Comparison of ENCODE assay signal across 26 cellular contexts in genomic region chr9:111648066-111648465, GRCh38. TPM values are rescaled to one million over a fixed set of nuclear protein-coding genes. Genes with fewer than 3 reads are reported as not detected.
DNase-seq lines count a peak whose midpoint lies in the region; ATAC-seq and TF ChIP-seq lines count a peak whose summit lies in the region.
"Had no signal": no experiment of that assay in that cellular context is flagged by ENCODE, and none has a peak within 500 bp of the region (broad histone marks: within the 10 kb centered on the region; RNA-seq: fewer than 3 reads in every experiment).

No MANE protein-coding gene starts in this region.

- ATAC-seq in activated naive CD8-positive, alpha-beta T cell treated with anti-CD3 and anti-CD28 coated beads, Interleukin-2, amount 50 U/mL, for 24 hours: no peak
- ATAC-seq in GM19455 (IDR thresholded peaks at IDR 0.05; ENCODE audit: unreplicated experiment): no peak
- no peak for ATAC-seq in psoas muscle
- ATAC-seq: activated CD8-positive, alpha-beta memory T cell treated with anti-CD3 and anti-CD28 coated beads, Interleukin-2, amount 10 ng/mL, durations not matched to agents 7 days and 5 days; gastroesophageal sphincter; stimulated activated memory B cell treated with anti-CD40 and anti-IgM and Interleukin-4, amounts not matched to agents 10 μg/mL and 1 μg/mL and 100 μg/mL, for 72 hours had no signal

- no peaks in the 10 kb centered on the region for H3K27me3 Mint-ChIP-seq in HFFc6 (ENCODE audit: insufficient read depth)
- no peaks in the 10 kb centered on the region for H3K27me3 Mint-ChIP-seq in activated naive CD8-positive, alpha-beta T cell treated with anti-CD3 and anti-CD28 coated beads, Interleukin-2, amount 50 U/mL, for 24 hours
- H3K27me3 Mint-ChIP-seq: activated CD8-positive, alpha-beta memory T cell treated with anti-CD3 and anti-CD28 coated beads, Interleukin-2, amount 10 ng/mL, durations not matched to agents 7 days and 5 days; IgD-negative memory B cell; stimulated activated memory B cell treated with anti-CD40 and anti-IgM and Interleukin-4, amounts not matched to agents 10 μg/mL and 1 μg/mL and 100 μg/mL, for 72 hours; type B pancreatic cell had no signal

- WGBS in psoas muscle, 3 donors: 79 to 82% (median 79%) methylated on average over 4 of the region's 4 CpGs

- no peak for TF ChIP-seq CTCF in HFFc6 (IDR thresholded peaks at IDR 0.05)
- no peak for TF ChIP-seq CTCF in choroid plexus epithelial cell (conservative IDR thresholded peaks at IDR 0.05; ENCODE audit: low read depth, low read length)
- TF ChIP-seq CTCF in psoas muscle (IDR thresholded peaks at IDR 0.05): no peak

- H3K27ac Mint-ChIP-seq in HFFc6: peak overlapping the region; percentile 9; the same call in 1 of the 2 replicates
- no peak overlapping the region for H3K27ac Mint-ChIP-seq in activated naive CD8-positive, alpha-beta T cell treated with anti-CD3 and anti-CD28 coated beads, Interleukin-2, amount 50 U/mL, for 24 hours
- H3K27ac Mint-ChIP-seq: activated CD8-positive, alpha-beta memory T cell treated with anti-CD3 and anti-CD28 coated beads, Interleukin-2, amount 10 ng/mL, durations not matched to agents 7 days and 5 days; IgD-negative memory B cell; nephron; stimulated activated memory B cell treated with anti-CD40 and anti-IgM and Interleukin-4, amounts not matched to agents 10 μg/mL and 1 μg/mL and 100 μg/mL, for 72 hours; T-helper 1 cell treated with Interleukin-12 subunit alpha and Interleukin-12 subunit beta and Interleukin-4 antibody, amounts not matched to agents 30 μg/mL and 1 μg/mL, for 36 hours; type B pancreatic cell had no signal

- no peaks in the 10 kb centered on the region for H3K9me3 Mint-ChIP-seq in HFFc6
- H3K9me3 Mint-ChIP-seq in activated naive CD8-positive, alpha-beta T cell treated with anti-CD3 and anti-CD28 coated beads, Interleukin-2, amount 50 U/mL, for 24 hours: no peaks in the 10 kb centered on the region
- H3K9me3 Mint-ChIP-seq: IgD-negative memory B cell; nephron; stimulated activated memory B cell treated with anti-CD40 and anti-IgM and Interleukin-4, amounts not matched to agents 10 μg/mL and 1 μg/mL and 100 μg/mL, for 72 hours; T-helper 1 cell treated with Interleukin-12 subunit alpha and Interleukin-12 subunit beta and Interleukin-4 antibody, amounts not matched to agents 30 μg/mL and 1 μg/mL, for 36 hours; type B pancreatic cell had no signal

- H3K4me1 ChIP-seq in subcutaneous abdominal adipose tissue (ENCODE audit: control insufficient read depth in 5 of 5, insufficient read depth in 5 of 5, low read length in 5 of 5) (peaks cover 0 to 5% (median 0%) of the 10 kb centered on the region in 5 donors), psoas muscle (no peaks in the 10 kb centered on the region)
- H3K4me1 ChIP-seq: BLaER1, gastroesophageal sphincter had no signal

- H3K27ac ChIP-seq in subcutaneous abdominal adipose tissue (ENCODE audit: low read depth, low read length) (peak overlapping the region; percentile 60), psoas muscle (no peak overlapping the region)
- H3K27ac ChIP-seq: BLaER1, gastroesophageal sphincter, hepatocyte had no signal

- H3K9ac ChIP-seq in subcutaneous abdominal adipose tissue (ENCODE audit: low read length in 5 of 5): peak overlapping the region in 1 of 5 donors; percentile 29
- H3K9ac ChIP-seq: BLaER1, SK-N-SH had no signal

- H3K9me3 ChIP-seq in subcutaneous abdominal adipose tissue (ENCODE audit: control insufficient read depth in 5 of 5, low read length in 5 of 5) (no peaks in the 10 kb centered on the region), psoas muscle (no peaks in the 10 kb centered on the region)
- H3K9me3 ChIP-seq: BLaER1, gastroesophageal sphincter, SK-N-SH had no signal

- peaks cover 26% of the 10 kb centered on the region for H3K36me3 Mint-ChIP-seq in HFFc6 (ENCODE audit: low read depth)
- H3K36me3 Mint-ChIP-seq in activated naive CD8-positive, alpha-beta T cell treated with anti-CD3 and anti-CD28 coated beads, Interleukin-2, amount 50 U/mL, for 24 hours (ENCODE audit: low read depth): peaks cover 57% of the 10 kb centered on the region

- H3K4me3 Mint-ChIP-seq in HFFc6: no peak overlapping the region
- no peak overlapping the region for H3K4me3 Mint-ChIP-seq in activated naive CD8-positive, alpha-beta T cell treated with anti-CD3 and anti-CD28 coated beads, Interleukin-2, amount 50 U/mL, for 24 hours
- H3K4me3 Mint-ChIP-seq: activated CD8-positive, alpha-beta memory T cell treated with anti-CD3 and anti-CD28 coated beads, Interleukin-2, amount 10 ng/mL, durations not matched to agents 7 days and 5 days; IgD-negative memory B cell; nephron; stimulated activated memory B cell treated with anti-CD40 and anti-IgM and Interleukin-4, amounts not matched to agents 10 μg/mL and 1 μg/mL and 100 μg/mL, for 72 hours; T-helper 1 cell treated with Interleukin-12 subunit alpha and Interleukin-12 subunit beta and Interleukin-4 antibody, amounts not matched to agents 30 μg/mL and 1 μg/mL, for 36 hours; type B pancreatic cell had no signal

- H3K4me1 Mint-ChIP-seq in HFFc6 (ENCODE audit: low read depth): no peaks in the 10 kb centered on the region
- no peaks in the 10 kb centered on the region for H3K4me1 Mint-ChIP-seq in activated naive CD8-positive, alpha-beta T cell treated with anti-CD3 and anti-CD28 coated beads, Interleukin-2, amount 50 U/mL, for 24 hours
- H3K4me1 Mint-ChIP-seq: activated CD8-positive, alpha-beta memory T cell treated with anti-CD3 and anti-CD28 coated beads, Interleukin-2, amount 10 ng/mL, durations not matched to agents 7 days and 5 days; IgD-negative memory B cell; nephron; stimulated activated memory B cell treated with anti-CD40 and anti-IgM and Interleukin-4, amounts not matched to agents 10 μg/mL and 1 μg/mL and 100 μg/mL, for 72 hours had no signal

- intact Hi-C loops in psoas muscle (cut with DNase I): no loop called here

- H3K36me3 ChIP-seq in subcutaneous abdominal adipose tissue (ENCODE audit: control insufficient read depth in 5 of 5, insufficient read depth in 5 of 5, low read length in 5 of 5) (peaks cover 4 to 28% (median 13%) of the 10 kb centered on the region in 5 donors), psoas muscle (ENCODE audit: insufficient read depth in 1 of 2, low read depth in 1 of 2) (peaks cover 8 to 50% of the 10 kb centered on the region in 2 donors)

- H3K4me3 ChIP-seq in choroid plexus epithelial cell (ENCODE audit: low read depth, low read length): no peak overlapping the region
- no peak overlapping the region for H3K4me3 ChIP-seq in subcutaneous abdominal adipose tissue (ENCODE audit: low read depth in 1 of 5, low read length in 5 of 5)
- H3K4me3 ChIP-seq in psoas muscle: no peak overlapping the region
- H3K4me3 ChIP-seq: BLaER1, gastroesophageal sphincter, hepatocyte, skin epidermis had no signal

- no peak for DNase-seq in HFFc6
- DNase-seq in choroid plexus epithelial cell (ENCODE audit: low read depth): peak; percentile 72
- peak; percentile 73 for DNase-seq in foreskin melanocyte
- no peak for DNase-seq in activated CD8-positive, alpha-beta memory T cell treated with anti-CD3 and anti-CD28 coated beads, Interleukin-2, amount 50 U/mL, for 4 hours
- no peak for DNase-seq in activated naive CD8-positive, alpha-beta T cell treated with anti-CD3 and anti-CD28 coated beads, Interleukin-2, amount 50 U/mL, for 24 hours
- DNase-seq in psoas muscle: no peak
- DNase-seq: activated CD4-positive, alpha-beta T cell treated with anti-CD3 and anti-CD28 coated beads, Interleukin-2, amount 50 U/mL, for 4 hours; activated CD8-positive, alpha-beta memory T cell treated with anti-CD3 and anti-CD28 coated beads, Interleukin-2, amount 10 ng/mL, durations not matched to agents 7 days and 5 days; activated naive CD4-positive, alpha-beta T cell treated with Interleukin-2 at 50 U/mL for 16 hours; COR-L47; effector CD8-positive, alpha-beta T cell; NCI-H1048; NCI-H1694 treated with DMSO at 0.1 percent for 48 hours; NCI-H2171; SK-N-SH had no signal

- H3K27me3 ChIP-seq in subcutaneous abdominal adipose tissue (ENCODE audit: control insufficient read depth in 5 of 5, insufficient read depth in 4 of 5, low read length in 5 of 5): no peaks in the 10 kb centered on the region
- H3K27me3 ChIP-seq in psoas muscle (ENCODE audit: insufficient read depth in 3 of 3, low read length in 2 of 3): no peaks in the 10 kb centered on the region
- H3K27me3 ChIP-seq: BLaER1, gastroesophageal sphincter, hepatocyte had no signal

RNA-seq across cellular contexts. Expression of gene GNG10, which starts 13.3 kb away (rescaled TPM):
- total RNA-seq in HFFc6 (2021; fragmentation: NEBNext Ultra II Directional; extraction: Animal tissue kit (Norgen Biotek cat#: 25700)): 10 to 100 TPM; 60.5 to 72.7 (median 66.0) TPM
- total RNA-seq in psoas muscle: 10 to 100 TPM; 12.0 to 22.3 (median 16.4) TPM
- 10 to 100 TPM; 13.7 to 17.3 (median 14.9) TPM for polyA plus RNA-seq in psoas muscle

RNA-seq across cellular contexts. Expression of gene DNAJC25, which starts 16.9 kb away (rescaled TPM):
- 10 to 100 TPM in 4 of 6 experiments, 1 to 10 TPM in 2; 9.6 to 11.5 (median 10.3) TPM for total RNA-seq in HFFc6 (2021; fragmentation: NEBNext Ultra II Directional; extraction: Animal tissue kit (Norgen Biotek cat#: 25700))
- 1 to 10 TPM; 1.9 to 5.6 (median 4.5) TPM for total RNA-seq in psoas muscle
- 10 to 100 TPM in 2 of 3 donors, 1 to 10 TPM in 1; 7.4 to 20.1 (median 19.9) TPM for polyA plus RNA-seq in psoas muscle

RNA-seq across cellular contexts. Expression of gene PTGR1, which starts 48.6 kb away (rescaled TPM):
- total RNA-seq in HFFc6 (2021; fragmentation: NEBNext Ultra II Directional; extraction: Animal tissue kit (Norgen Biotek cat#: 25700)): 10 to 100 TPM; 50.3 to 86.6 (median 82.4) TPM
- total RNA-seq in psoas muscle: 10 to 100 TPM in 3 of 4 donors, 1 to 10 TPM in 1; 8.6 to 32.2 (median 15.5) TPM
- 10 to 100 TPM in 2 of 3 donors, 1 to 10 TPM in 1; 8.0 to 22.5 (median 22.5) TPM for polyA plus RNA-seq in psoas muscle

Comparison
In these comparisons a context has a peak if more than half of its experiments do, and no peak if none do; other contexts are left out.
1. DNase-seq: peak in choroid plexus epithelial cell (single experiment) and foreskin melanocyte (single experiment); none in HFFc6 (single experiment), activated CD8-positive, alpha-beta memory T cell treated with anti-CD3 and anti-CD28 coated beads, Interleukin-2, amount 50 U/mL, for 4 hours (single experiment), activated naive CD8-positive, alpha-beta T cell treated with anti-CD3 and anti-CD28 coated beads, Interleukin-2, amount 50 U/mL, for 24 hours (single experiment) and psoas muscle (0 of 2).